In genomic region chr2:234033885-234034284, GRCh38 we compare ENCODE assay signal across 11 cellular contexts. TPM values are rescaled to one million over a fixed set of nuclear protein-coding genes. Genes with fewer than 3 reads are reported as not detected.
"Had no signal": no experiment of that assay in that cellular context is flagged by ENCODE, and none has a peak within 500 bp of the region (broad histone marks: within the 10 kb centered on the region; RNA-seq: fewer than 3 reads in every experiment).

No MANE protein-coding gene starts in this region.

- H3K9ac ChIP-seq: GM23248 had no signal

- ATAC-seq: K562 had no signal

- H3K36me3 ChIP-seq: HAP-1 had no signal

- H3K4me3 ChIP-seq: GM23248, HAP-1, K562 had no signal

- H3K4me3 Mint-ChIP-seq: HFFc6 had no signal

- DNase-seq: GM23248, GOT3, H7, HFFc6, IMR-90, KG1 had no signal

- H3K27ac ChIP-seq: GM23248, HL-60 had no signal

- H3K27ac Mint-ChIP-seq: HFFc6 had no signal

- H2AFZ ChIP-seq: GM23248 had no signal

- FAIRE-seq: K562 had no signal

- H3K4me1 ChIP-seq: HAP-1 had no signal

RNA-seq across cellular contexts. Expression of gene SPP2, which starts 16.6 kb away (rescaled TPM):
- total RNA-seq: GM23248, H4, H7, HFFc6, HT1080, IMR-90, K562 had no signal
- polyA plus RNA-seq: GM23248, IMR-90, K562 had no signal
